Comparison of ENCODE assay signal across 21 cellular contexts in the genomic region with DNA sequence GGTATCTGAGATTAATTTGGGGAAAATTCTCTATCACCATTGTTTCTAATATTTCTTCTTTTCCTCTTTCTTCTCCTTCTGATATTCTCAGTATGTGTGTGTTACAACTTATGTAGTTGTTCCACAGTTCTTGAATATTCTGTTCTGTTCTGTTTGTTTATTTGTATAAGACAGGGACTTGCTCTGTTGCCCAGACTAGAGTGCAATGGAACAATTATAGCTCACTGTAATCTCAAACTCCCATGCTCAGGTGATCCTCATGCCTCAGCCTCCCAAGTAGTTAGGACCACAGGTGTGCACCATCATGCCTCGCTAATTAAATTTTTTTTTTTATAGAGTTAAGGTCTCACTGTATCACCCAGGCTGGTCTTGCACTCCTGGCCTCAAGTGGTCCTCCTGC.
"Had no signal": no experiment of that assay in that cellular context is flagged by ENCODE, and none has a peak within 500 bp of the region (broad histone marks: within the 10 kb centered on the region; RNA-seq: fewer than 3 reads in every experiment).

No MANE protein-coding gene starts in this region.

- H3K27ac Mint-ChIP-seq: activated naive CD8-positive, alpha-beta T cell; activated T-helper 1 cell treated with anti-CD3 and anti-CD28 coated beads, Interleukin-12 subunit alpha, Interleukin-12 subunit beta, Interleukin-2, Interleukin-4 antibody, amounts not matched to agents 30 ng/mL and 10 ng/mL and 1 ng/mL, durations not matched to agents 14 hours and 24 hours and 36 hours; endodermal cell; immature natural killer cell; naive B cell; neural progenitor cell; stimulated activated effector memory CD8-positive, alpha-beta T cell treated with anti-CD3 and anti-CD28 coated beads, Interleukin-12 subunit alpha, Interleukin-12 subunit beta, amount 100 ng/mL, for 72 hours; type B pancreatic cell had no signal

- DNase-seq: activated CD4-positive, alpha-beta T cell treated with anti-CD3 and anti-CD28 coated beads, Interleukin-2, amount 50 U/mL, for 48 hours; activated gamma-delta T cell treated with Interleukin-2 at 50 U/mL for 16 hours; caudate nucleus; colonic mucosa; endodermal cell; immature natural killer cell; left ventricle myocardium superior; naive B cell; ovary; psoas muscle; right cardiac atrium; stimulated activated CD4-positive, alpha-beta T cell treated with anti-CD3 and anti-CD28 coated beads, Interleukin-4, amount 100 ng/mL, for 24 hours; stomach; WERI-Rb-1 had no signal

- H3K36me3 ChIP-seq: colonic mucosa, neural progenitor cell, ovary, stomach, WERI-Rb-1 had no signal

- H3K4me1 ChIP-seq: colonic mucosa, neural progenitor cell, psoas muscle had no signal

- ATAC-seq: right cardiac atrium; stimulated activated effector memory CD8-positive, alpha-beta T cell treated with anti-CD3 and anti-CD28 coated beads, Interleukin-12 subunit alpha, Interleukin-12 subunit beta, amount 100 ng/mL, for 72 hours had no signal

- H3K27ac ChIP-seq: colonic mucosa, epithelial cell of prostate, neural progenitor cell, WERI-Rb-1 had no signal

- H3K9me3 Mint-ChIP-seq: activated T-helper 1 cell treated with anti-CD3 and anti-CD28 coated beads, Interleukin-12 subunit alpha, Interleukin-12 subunit beta, Interleukin-2, Interleukin-4 antibody, amounts not matched to agents 30 ng/mL and 10 ng/mL and 1 ng/mL, durations not matched to agents 14 hours and 24 hours and 36 hours; endodermal cell; stimulated activated effector memory CD8-positive, alpha-beta T cell treated with anti-CD3 and anti-CD28 coated beads, Interleukin-12 subunit alpha, Interleukin-12 subunit beta, amount 100 ng/mL, for 72 hours had no signal

- H3K9me3 ChIP-seq: body of pancreas, colonic mucosa, ovary, psoas muscle, stomach had no signal

- H3K27me3 ChIP-seq: body of pancreas, colonic mucosa, neural progenitor cell, ovary, stomach had no signal

- H3K4me3 Mint-ChIP-seq: activated naive CD8-positive, alpha-beta T cell; activated T-helper 1 cell treated with anti-CD3 and anti-CD28 coated beads, Interleukin-12 subunit alpha, Interleukin-12 subunit beta, Interleukin-2, Interleukin-4 antibody, amounts not matched to agents 30 ng/mL and 10 ng/mL and 1 ng/mL, durations not matched to agents 14 hours and 24 hours and 36 hours; endodermal cell; immature natural killer cell; naive B cell; neural progenitor cell; stimulated activated effector memory CD8-positive, alpha-beta T cell treated with anti-CD3 and anti-CD28 coated beads, Interleukin-12 subunit alpha, Interleukin-12 subunit beta, amount 100 ng/mL, for 72 hours; type B pancreatic cell had no signal

- H3K4me1 Mint-ChIP-seq: endodermal cell; immature natural killer cell; naive B cell; stimulated activated effector memory CD8-positive, alpha-beta T cell treated with anti-CD3 and anti-CD28 coated beads, Interleukin-12 subunit alpha, Interleukin-12 subunit beta, amount 100 ng/mL, for 72 hours had no signal

- H3K27me3 Mint-ChIP-seq: type B pancreatic cell had no signal

- H3K4me3 ChIP-seq: body of pancreas, colonic mucosa, neural progenitor cell, ovary, psoas muscle, stomach had no signal

- H3K36me3 Mint-ChIP-seq: activated naive CD8-positive, alpha-beta T cell; immature natural killer cell; naive B cell; neural progenitor cell; stimulated activated effector memory CD8-positive, alpha-beta T cell treated with anti-CD3 and anti-CD28 coated beads, Interleukin-12 subunit alpha, Interleukin-12 subunit beta, amount 100 ng/mL, for 72 hours; type B pancreatic cell had no signal
